ENCODE assay signal across 8 cellular contexts in genomic region chr2:96815326-96816126, GRCh38. TPM values are rescaled to one million over a fixed set of nuclear protein-coding genes. Genes with fewer than 3 reads are reported as not detected.
DNase-seq lines count a peak whose midpoint lies in the region; FAIRE-seq and TF ChIP-seq lines count a peak whose summit lies in the region.

No MANE protein-coding gene starts in this region.

- H3K27ac ChIP-seq in iPS-20b (ENCODE audit: low read length) (no peak overlapping the region), skin epidermis (peak overlapping the region in 20 of 21 experiments; percentile 55 to 92 (median 86))

- peaks cover 19% of the 10 kb centered on the region for H3K4me1 ChIP-seq in adipocyte (ENCODE audit: control insufficient read depth, insufficient read depth, low read length)
- peaks cover 21% of the 10 kb centered on the region; the same call in 1 of the 2 replicates for H3K4me1 ChIP-seq in iPS-20b (ENCODE audit: insufficient read depth, low read length)

- no peaks in the 10 kb centered on the region for H3K9me3 ChIP-seq in adipocyte (ENCODE audit: control insufficient read depth, low read length)
- H3K9me3 ChIP-seq in iPS-20b (ENCODE audit: insufficient read depth, low read depth, low read length): no peaks in the 10 kb centered on the region

- H3K9ac ChIP-seq in adipocyte (ENCODE audit: low read length): peak overlapping the region; percentile 76
- H3K9ac ChIP-seq in iPS-20b (ENCODE audit: low read depth, low read length): peak overlapping the region; percentile 80; the same call in 1 of the 2 replicates

- no peak for TF ChIP-seq POLR2A in H54 (IDR thresholded peaks at IDR 0.05; ENCODE audit: low read depth, low read length)

- peak overlapping the region; percentile 86 for H3K4me3 ChIP-seq in adipocyte (ENCODE audit: low read length)
- peak overlapping the region; percentile 92 for H3K4me3 ChIP-seq in iPS-20b (ENCODE audit: low read length)
- peak overlapping the region; percentile 72 to 94 (median 81) for H3K4me3 ChIP-seq in skin epidermis

- FAIRE-seq in H54 (lab: Jason Lieb, UNC): no peak

- H3K36me3 ChIP-seq in adipocyte (ENCODE audit: control insufficient read depth, insufficient read depth, low read length, severe bottlenecking) (no peaks in the 10 kb centered on the region), iPS-20b (ENCODE audit: insufficient read depth, low read depth, low read length) (peaks cover 13% of the 10 kb centered on the region; the same call in 1 of the 2 replicates)

- H3K27me3 ChIP-seq in adipocyte (replicated peaks; ENCODE audit: control insufficient read depth, insufficient read depth, low read length) (no peaks in the 10 kb centered on the region), iPS-20b (ENCODE audit: insufficient read depth, low read length) (peaks cover 10% of the 10 kb centered on the region)

- DNase-seq in NCI-H446 treated with DMSO at 0.1 percent for 48 hours (lab: John Stamatoyannopoulos, UW) (peak; percentile 37), NCI-H446 (lab: John Stamatoyannopoulos, UW) (no peak), H54 (ENCODE audit: insufficient read length, low spot score) (peak; percentile 79), NCI-H2227 (lab: John Stamatoyannopoulos, UW; ENCODE audit: unreplicated experiment) (peak; percentile 41), adipocyte (ENCODE audit: low read depth) (peak; percentile 51), H4 (ENCODE audit: low spot score) (no peak)

RNA-seq across cellular contexts. Expression of gene CNNM3, which starts 0.5 kb away (rescaled TPM):
- 3.4 and 3.5 TPM in 2 replicates for total RNA-seq in H4 (2014; rRNA removed; shearing (Covaris generic))

RNA-seq across cellular contexts. Expression of gene ANKRD23, which starts 28.3 kb away (rescaled TPM):
- total RNA-seq in H4 (2014; rRNA removed; shearing (Covaris generic)): 0.55 and 0.58 TPM in 2 replicates

RNA-seq across cellular contexts. Expression of gene ANKRD39, which starts 42.3 kb away (rescaled TPM):
- total RNA-seq in H4 (2014; rRNA removed; shearing (Covaris generic)): 11.0 and 17.7 TPM in 2 replicates

RNA-seq across cellular contexts. Expression of gene SEMA4C, which starts 54.4 kb away (rescaled TPM):
- 15.9 and 18.0 TPM in 2 replicates for total RNA-seq in H4 (2014; rRNA removed; shearing (Covaris generic))

RNA-seq across cellular contexts. Expression of gene CNNM4, which starts 54.8 kb away (rescaled TPM):
- 3.0 and 3.4 TPM in 2 replicates for total RNA-seq in H4 (2014; rRNA removed; shearing (Covaris generic))

Comparison
In these comparisons a context has a peak if more than half of its experiments do, and no peak if none do; other contexts are left out.
1. DNase-seq: peak in NCI-H446 treated with DMSO at 0.1 percent for 48 hours (single experiment), H54 (single experiment), NCI-H2227 (single experiment) and adipocyte (single experiment); none in NCI-H446 (0 of 2) and H4 (single experiment).
2. Peak in every context shown above with its lines, with median percentiles within 50 percentile points of each other: H3K4me3 ChIP-seq.